ENCODE assay signal across 37 cellular contexts in genomic region chr3:193344471-193344870, GRCh38. TPM values are rescaled to one million over a fixed set of nuclear protein-coding genes. Genes with fewer than 3 reads are reported as not detected.
"Had no signal": no experiment of that assay in that cellular context is flagged by ENCODE, and none has a peak within 500 bp of the region (broad histone marks: within the 10 kb centered on the region; RNA-seq: fewer than 3 reads in every experiment).

No MANE protein-coding gene starts in this region.

- H3K27me3 Mint-ChIP-seq: stimulated activated naive CD8-positive, alpha-beta T cell treated with anti-CD3 and anti-CD28 coated beads, Interleukin-15, amount 100 ng/mL, for 72 hours had no signal

- ATAC-seq: foreskin keratinocyte; gastroesophageal sphincter; left cardiac atrium; left lung; naive thymus-derived CD8-positive, alpha-beta T cell; sciatic nerve; stimulated activated naive CD8-positive, alpha-beta T cell treated with anti-CD3 and anti-CD28 coated beads, Interleukin-15, amount 100 ng/mL, for 72 hours had no signal

- DNase-seq: dermis blood vessel endothelial cell; effector memory CD4-positive, alpha-beta T cell; foreskin keratinocyte; glutamatergic neuron; heart right ventricle; hippocampal formation; left cardiac atrium; left lung; mammary epithelial cell; naive thymus-derived CD8-positive, alpha-beta T cell; nephron progenitor cell; stimulated activated CD4-positive, alpha-beta T cell treated with anti-CD3 and anti-CD28 coated beads, Interleukin-12 subunit alpha, Interleukin-12 subunit beta, amount 100 ng/mL, for 4 hours; stimulated activated CD4-positive, alpha-beta T cell treated with anti-CD3 and anti-CD28 coated beads, Interleukin-1b, Interleukin-23, amount 100 ng/mL, for 48 hours; stimulated activated CD4-positive, alpha-beta T cell treated with anti-CD3 and anti-CD28 coated beads, Interleukin-4, amount 100 ng/mL, for 1 hour; stimulated activated CD8-positive, alpha-beta memory T cell treated with anti-CD3 and anti-CD28 coated beads, Interleukin-4, amount 100 ng/mL, for 48 hours; stimulated activated naive CD4-positive, alpha-beta T cell; stimulated activated naive CD8-positive, alpha-beta T cell treated with anti-CD3 and anti-CD28 coated beads, Interleukin-15, amount 100 ng/mL, for 72 hours; thyroid gland; trophoblast cell had no signal

- H3K4me3 Mint-ChIP-seq: naive thymus-derived CD8-positive, alpha-beta T cell; nephron progenitor cell; stimulated activated naive CD8-positive, alpha-beta T cell treated with anti-CD3 and anti-CD28 coated beads, Interleukin-15, amount 100 ng/mL, for 72 hours had no signal

- H3K27ac Mint-ChIP-seq: nephron progenitor cell; stimulated activated naive CD8-positive, alpha-beta T cell treated with anti-CD3 and anti-CD28 coated beads, Interleukin-15, amount 100 ng/mL, for 72 hours had no signal

- H3K4me3 ChIP-seq: coronary artery, esophagus muscularis mucosa, gastroesophageal sphincter, heart right ventricle, left lung, prostate gland, right atrium auricular region, smooth muscle cell, thyroid gland had no signal

- H3K4me1 ChIP-seq: foreskin keratinocyte, heart right ventricle, left lung, parathyroid adenoma, prostate gland, right atrium auricular region, thyroid gland had no signal

- H3K9me3 Mint-ChIP-seq: naive thymus-derived CD8-positive, alpha-beta T cell; nephron progenitor cell; stimulated activated naive CD8-positive, alpha-beta T cell treated with anti-CD3 and anti-CD28 coated beads, Interleukin-15, amount 100 ng/mL, for 72 hours had no signal

- H3K36me3 Mint-ChIP-seq: naive thymus-derived CD8-positive, alpha-beta T cell had no signal

- H3K36me3 ChIP-seq: esophagus muscularis mucosa, gastroesophageal sphincter, heart right ventricle, left lung, neutrophil, prostate gland, right atrium auricular region, thyroid gland had no signal

- H3K27me3 ChIP-seq: esophagus muscularis mucosa, foreskin keratinocyte, gastroesophageal sphincter, heart right ventricle, left lung, neutrophil, right atrium auricular region, thyroid gland had no signal

- H3K4me1 Mint-ChIP-seq: naive thymus-derived CD8-positive, alpha-beta T cell; stimulated activated naive CD8-positive, alpha-beta T cell treated with anti-CD3 and anti-CD28 coated beads, Interleukin-15, amount 100 ng/mL, for 72 hours had no signal

- H3K9me3 ChIP-seq: esophagus muscularis mucosa, gastroesophageal sphincter, heart right ventricle, left lung, neutrophil, prostate gland, right atrium auricular region, thyroid gland had no signal

- H3K27ac ChIP-seq: coronary artery, esophagus muscularis mucosa, foreskin keratinocyte, gastroesophageal sphincter, heart right ventricle, left lung, neutrophil, parathyroid adenoma, prostate gland, right atrium auricular region, thyroid gland had no signal

RNA-seq across cellular contexts. Expression of gene ATP13A5, which starts 34.1 kb away (rescaled TPM):
- total RNA-seq: dermis blood vessel endothelial cell; endothelial cell of umbilical vein; epithelial cell of proximal tubule; esophagus muscularis mucosa; fibroblast of lung; foreskin keratinocyte; heart right ventricle; kidney epithelial cell; left cardiac atrium; mesenteric fat pad; myocyte; naive thymus-derived CD8-positive, alpha-beta T cell; omental fat pad; prostate gland; right atrium auricular region; sciatic nerve; smooth muscle cell; subcutaneous adipose tissue; urinary bladder had no signal
- polyA plus RNA-seq: endothelial cell of umbilical vein; fibroblast of lung; foreskin keratinocyte; mammary epithelial cell; naive thymus-derived CD8-positive, alpha-beta T cell; smooth muscle cell; urinary bladder had no signal
